In genomic region chr20:9838035-9838377, GRCh38 we compare ENCODE assay signal across 12 cellular contexts. TPM values are rescaled to one million over a fixed set of nuclear protein-coding genes. Genes with fewer than 3 reads are reported as not detected.
DNase-seq lines count a peak whose midpoint lies in the region; ATAC-seq and TF ChIP-seq lines count a peak whose summit lies in the region.
"Had no signal": no experiment of that assay in that cellular context is flagged by ENCODE, and none has a peak within 500 bp of the region (broad histone marks: within the 10 kb centered on the region; RNA-seq: fewer than 3 reads in every experiment).

No MANE protein-coding gene starts in this region.

- TF ChIP-seq CTCF in KMS-11 (conservative IDR thresholded peaks at IDR 0.05; ENCODE audit: low read depth, low read length) = no peak

- no peaks in the 10 kb centered on the region for H3K4me1 Mint-ChIP-seq in activated T-helper 17 cell treated with anti-CD3 and anti-CD28 coated beads, Interleukin-2, amount 50 U/mL, for 72 hours
- no peaks in the 10 kb centered on the region for H3K4me1 Mint-ChIP-seq in natural killer cell treated with Interleukin-12 subunit alpha and Interleukin-12 subunit beta and Interleukin-15 and Interleukin-18, amount 100 ng/mL, for 72 hours (ENCODE audit: low read depth in 2 of 2)

- peak overlapping the region; percentile 54 for H3K4me2 ChIP-seq in KMS-11

- H3K4me1 ChIP-seq in KMS-11 (ENCODE audit: low read depth, poor library complexity, severe bottlenecking) (no peaks in the 10 kb centered on the region), NT2/D1 (ENCODE audit: insufficient read depth, insufficient read length) (no peaks in the 10 kb centered on the region)

- DNase-seq in NT2/D1 (ENCODE audit: low read depth, low spot score) = no peak
- DNase-seq in fibroblast of peridontal ligament (ENCODE audit: extremely low read depth) = peak; percentile 1
- DNase-seq in putamen (ENCODE audit: low spot score) = peak; percentile 3
- DNase-seq in MG63 = no peak
- no peak for DNase-seq in HPDE6-E6E7 (ENCODE audit: extremely low spot score)
- no peak for DNase-seq in natural killer cell treated with Interleukin-12 subunit alpha and Interleukin-12 subunit beta and Interleukin-15 and Interleukin-18, amount 100 ng/mL, for 72 hours (ENCODE audit: low spot score)
- DNase-seq: DND-41, GOT3 had no signal

- H3K4me3 ChIP-seq in KMS-11 (IDR thresholded peaks at IDR 0.05; ENCODE audit: insufficient read depth, low read depth, low read length) = no peak overlapping the region
- peak overlapping the region; percentile 70 for H3K4me3 ChIP-seq in NT2/D1 (ENCODE audit: insufficient read length, low read depth)
- no peak overlapping the region for H3K4me3 ChIP-seq in MG63

- H3K9me3 Mint-ChIP-seq in activated T-helper 17 cell treated with anti-CD3 and anti-CD28 coated beads, Interleukin-2, amount 50 U/mL, for 72 hours = peaks cover 6% of the 10 kb centered on the region
- peaks cover 11% of the 10 kb centered on the region for H3K9me3 Mint-ChIP-seq in natural killer cell treated with Interleukin-12 subunit alpha and Interleukin-12 subunit beta and Interleukin-15 and Interleukin-18, amount 100 ng/mL, for 72 hours
- H3K9me3 Mint-ChIP-seq: T-helper 2 cell treated with Interferon-gamma antibody and Interleukin-4, amounts not matched to agents 5 μg/mL and 100 μg/mL, for 36 hours had no signal

- no peak overlapping the region for H3K27ac ChIP-seq in KMS-11

- H3K27me3 ChIP-seq in KMS-11 (ENCODE audit: insufficient read depth, low read depth) (no peaks in the 10 kb centered on the region), NT2/D1 (ENCODE audit: insufficient read depth, insufficient read length) (peaks cover 20% of the 10 kb centered on the region), MG63 (peaks cover 49% of the 10 kb centered on the region)

- no peaks in the 10 kb centered on the region for H3K79me2 ChIP-seq in KMS-11 (ENCODE audit: insufficient read depth, low read depth)

- no peaks in the 10 kb centered on the region for H4K20me1 ChIP-seq in KMS-11 (ENCODE audit: insufficient read depth)

- H2AFZ ChIP-seq in KMS-11 (ENCODE audit: low read depth) = peak overlapping the region; percentile 76

- ATAC-seq in activated T-helper 17 cell treated with anti-CD3 and anti-CD28 coated beads, Interleukin-2, amount 50 U/mL, for 72 hours (replicated peaks) = no peak
- ATAC-seq in natural killer cell treated with Interleukin-12 subunit alpha and Interleukin-12 subunit beta and Interleukin-15 and Interleukin-18, amount 100 ng/mL, for 72 hours = no peak

- H3K36me3 Mint-ChIP-seq in activated T-helper 17 cell treated with anti-CD3 and anti-CD28 coated beads, Interleukin-2, amount 50 U/mL, for 72 hours (ENCODE audit: low read depth) = no peaks in the 10 kb centered on the region
- H3K36me3 Mint-ChIP-seq in natural killer cell treated with Interleukin-12 subunit alpha and Interleukin-12 subunit beta and Interleukin-15 and Interleukin-18, amount 100 ng/mL, for 72 hours = no peaks in the 10 kb centered on the region

- H3K9me3 ChIP-seq in NT2/D1 (ENCODE audit: insufficient read depth, low read length) (no peaks in the 10 kb centered on the region), MG63 (0 out of 2 replicates have a peak, but pooled peaks cover 2% of the 10 kb centered on the region)

- H3K27me3 Mint-ChIP-seq in activated T-helper 17 cell treated with anti-CD3 and anti-CD28 coated beads, Interleukin-2, amount 50 U/mL, for 72 hours = peaks cover 34% of the 10 kb centered on the region
- H3K27me3 Mint-ChIP-seq in natural killer cell treated with Interleukin-12 subunit alpha and Interleukin-12 subunit beta and Interleukin-15 and Interleukin-18, amount 100 ng/mL, for 72 hours = peaks cover 14 to 22% of the 10 kb centered on the region in 2 donors

- no peak overlapping the region for H3K4me3 Mint-ChIP-seq in activated T-helper 17 cell treated with anti-CD3 and anti-CD28 coated beads, Interleukin-2, amount 50 U/mL, for 72 hours
- no peak overlapping the region for H3K4me3 Mint-ChIP-seq in natural killer cell treated with Interleukin-12 subunit alpha and Interleukin-12 subunit beta and Interleukin-15 and Interleukin-18, amount 100 ng/mL, for 72 hours
- H3K4me3 Mint-ChIP-seq: stimulated activated naive CD8-positive, alpha-beta T cell treated with anti-CD3 and anti-CD28 coated beads, Interleukin-15, Interleukin-2, amounts not matched to agents 100 ng/mL and 50 ng/mL, for 24 hours; T-helper 2 cell treated with Interferon-gamma antibody and Interleukin-4, amounts not matched to agents 5 μg/mL and 100 μg/mL, for 36 hours had no signal

- no peak overlapping the region for H3K9ac ChIP-seq in KMS-11
- peak overlapping the region; percentile 21 for H3K9ac ChIP-seq in NT2/D1 (ENCODE audit: insufficient read length, low read depth)

- no peak overlapping the region for H3K27ac Mint-ChIP-seq in activated T-helper 17 cell treated with anti-CD3 and anti-CD28 coated beads, Interleukin-2, amount 50 U/mL, for 72 hours
- H3K27ac Mint-ChIP-seq in natural killer cell treated with Interleukin-12 subunit alpha and Interleukin-12 subunit beta and Interleukin-15 and Interleukin-18, amount 100 ng/mL, for 72 hours = no peak overlapping the region
- H3K27ac Mint-ChIP-seq: stimulated activated naive CD8-positive, alpha-beta T cell treated with anti-CD3 and anti-CD28 coated beads, Interleukin-15, Interleukin-2, amounts not matched to agents 100 ng/mL and 50 ng/mL, for 24 hours; T-helper 2 cell treated with Interferon-gamma antibody and Interleukin-4, amounts not matched to agents 5 μg/mL and 100 μg/mL, for 36 hours had no signal

- H3K36me3 ChIP-seq in KMS-11 (ENCODE audit: insufficient read depth) (no peaks in the 10 kb centered on the region), NT2/D1 (ENCODE audit: insufficient read depth, insufficient read length, low read length) (no peaks in the 10 kb centered on the region), MG63 (no peaks in the 10 kb centered on the region)

RNA-seq across cellular contexts. Expression of gene PAK5, which starts 0.9 kb away (rescaled TPM):
- not detected in 2 replicates for total RNA-seq in MG63 (2014; rRNA removed; shearing (Covaris generic); ENCODE audit: low replicate concordance)
- not detected for total RNA-seq in activated T-helper 17 cell treated with anti-CD3 and anti-CD28 coated beads, Interleukin-2, amount 50 U/mL, for 72 hours
- total RNA-seq in natural killer cell treated with Interleukin-12 subunit alpha and Interleukin-12 subunit beta and Interleukin-15 and Interleukin-18, amount 100 ng/mL, for 72 hours = not detected

Comparison
In these comparisons a context has a peak if more than half of its experiments do, and no peak if none do; other contexts are left out.
1. DNase-seq: peak in fibroblast of peridontal ligament (single experiment) and putamen (single experiment); none in NT2/D1 (single experiment), MG63 (single experiment), HPDE6-E6E7 (single experiment) and natural killer cell treated with Interleukin-12 subunit alpha and Interleukin-12 subunit beta and Interleukin-15 and Interleukin-18, amount 100 ng/mL, for 72 hours (single experiment).